8 cellular contexts compared by ENCODE assay signal in genomic region chr18:12307251-12307736, GRCh38. TPM values are rescaled to one million over a fixed set of nuclear protein-coding genes. Genes with fewer than 3 reads are reported as not detected.
DNase-seq lines count a peak whose midpoint lies in the region; ATAC-seq and TF ChIP-seq lines count a peak whose summit lies in the region.

No MANE protein-coding gene starts in this region.

- H3K79me2 ChIP-seq in ACC112 (ENCODE audit: control insufficient read depth, insufficient read depth, low read length, unreplicated experiment), result peaks cover 56% of the 10 kb centered on the region

- H3K4me1 ChIP-seq in ACC112 (ENCODE audit: control insufficient read depth, insufficient read depth, low read length, unreplicated experiment) (peaks cover 26% of the 10 kb centered on the region), SJSA1 (replicated peaks) (peaks cover 24% of the 10 kb centered on the region), muscle layer of colon (ENCODE audit: insufficient read depth, low read length) (peaks cover 37% of the 10 kb centered on the region)

- H3K36me3 ChIP-seq in ACC112 (ENCODE audit: insufficient read depth, low read length), result peaks cover 28% of the 10 kb centered on the region
- peaks cover 43% of the 10 kb centered on the region for H3K36me3 ChIP-seq in SJSA1
- H3K36me3 ChIP-seq in muscle layer of colon (ENCODE audit: insufficient read depth, low read length), result peaks cover 21% of the 10 kb centered on the region

- ATAC-seq in GM21717 (IDR thresholded peaks at IDR 0.05; ENCODE audit: unreplicated experiment), result no peak

- peak; percentile 15 for TF ChIP-seq CTCF in GM20000 (IDR thresholded peaks at IDR 0.05; ENCODE audit: extremely low read depth, missing control alignments)

- peaks cover 8% of the 10 kb centered on the region for H3K9me3 ChIP-seq in SJSA1 (replicated peaks)
- H3K9me3 ChIP-seq in muscle layer of colon (ENCODE audit: low read length), result peaks cover 6% of the 10 kb centered on the region

- peak overlapping the region; percentile 94 for H3K27ac ChIP-seq in ACC112 (ENCODE audit: low read depth, low read length)
- H3K27ac ChIP-seq in SJSA1, result peak overlapping the region; percentile 99
- peak overlapping the region; percentile 97 for H3K27ac ChIP-seq in muscle layer of colon (ENCODE audit: low read depth, low read length)

- H2AFZ ChIP-seq in ACC112 (ENCODE audit: low read length, unreplicated experiment), result peak overlapping the region; percentile 32

- H3K9ac ChIP-seq in muscle layer of colon (ENCODE audit: low read length), result peak overlapping the region; percentile 75

- no peak for TF ChIP-seq POLR2A in erythroblast (IDR thresholded peaks at IDR 0.05; ENCODE audit: low read length)

- no peaks in the 10 kb centered on the region for H3K27me3 ChIP-seq in ACC112 (ENCODE audit: insufficient read depth, low read length)
- no peaks in the 10 kb centered on the region for H3K27me3 ChIP-seq in SJSA1 (replicated peaks)
- no peaks in the 10 kb centered on the region for H3K27me3 ChIP-seq in muscle layer of colon (ENCODE audit: control insufficient read depth in 1 of 2, insufficient read depth in 2 of 2, low read length in 2 of 2)

- DNase-seq in GM20000 (ENCODE audit: low spot score), result no peak
- peak; percentile 68 to 78 for DNase-seq in SJSA1 (ENCODE audit: low read depth in 1 of 2, low spot score in 2 of 2)
- peak; percentile 81 to 83 for DNase-seq in erythroblast (lab: John Stamatoyannopoulos, UW)
- no peak for DNase-seq in GF-D8 (lab: John Stamatoyannopoulos, UW)
- DNase-seq in NCI-H1417 treated with DMSO at 0.1 percent for 48 hours (lab: John Stamatoyannopoulos, UW), result no peak

- H3K4me3 ChIP-seq in ACC112 (ENCODE audit: low read depth, low read length), result peak overlapping the region; percentile 98
- peak overlapping the region; percentile 100 for H3K4me3 ChIP-seq in SJSA1
- peak overlapping the region; percentile 87 to 91 for H3K4me3 ChIP-seq in muscle layer of colon (ENCODE audit: low read depth in 1 of 2, low read length in 2 of 2)

RNA-seq across cellular contexts. Expression of gene TUBB6, which starts 0.7 kb away (rescaled TPM):
- 501 and 738 TPM in 2 replicates for total RNA-seq in SJSA1 (2014; rRNA removed; shearing (Covaris generic))

RNA-seq across cellular contexts. Expression of gene CIDEA, which starts 53.1 kb away (rescaled TPM):
- total RNA-seq in SJSA1 (2014; rRNA removed; shearing (Covaris generic)), result not detected in 2 replicates

Comparison
In these comparisons a context has a peak if more than half of its experiments do, and no peak if none do; other contexts are left out.
1. DNase-seq: peak in SJSA1 (2 of 2) and erythroblast (2 of 2); none in GM20000 (single experiment), GF-D8 (single experiment) and NCI-H1417 treated with DMSO at 0.1 percent for 48 hours (single experiment).
2. Peak in every context shown above with its lines, with median percentiles within 50 percentile points of each other: H3K27ac ChIP-seq and H3K4me3 ChIP-seq.